Comparison of ENCODE assay signal across 8 cellular contexts in genomic region chr14:69398818-69399210, GRCh38. TPM values are rescaled to one million over a fixed set of nuclear protein-coding genes. Genes with fewer than 3 reads are reported as not detected.
DNase-seq lines count a peak whose midpoint lies in the region; ATAC-seq and TF ChIP-seq lines count a peak whose summit lies in the region.

No MANE protein-coding gene starts in this region.

- intact Hi-C loops in adrenal gland (cut with DNase I) (loop anchor here in 1 of 2 donors (5.0 kb wide), 1 partner anchor 58 kb away; no protein-coding TSS in a partner anchor), lower leg skin (cut with DNase I; ENCODE audit: low total_unique reads) (no loop called here), transverse colon (cut with DNase I; ENCODE audit: low total_unique reads) (no loop called here)

- no peaks in the 10 kb centered on the region for H3K27me3 ChIP-seq in adrenal gland
- no peaks in the 10 kb centered on the region for H3K27me3 ChIP-seq in transverse colon

- DNase-seq in adrenal gland (no peak), lower leg skin (ENCODE audit: low spot score in 2 of 2) (no peak), transverse colon (no peak), NCI-H2107 (lab: John Stamatoyannopoulos, UW) (no peak)
- no peak for DNase-seq in stimulated activated CD4-positive, alpha-beta T cell treated with anti-CD3 and anti-CD28 coated beads, Interleukin-2, amount 100 ng/mL, for 48 hours

- peaks cover 0 to 23% of the 10 kb centered on the region in 2 donors for H3K36me3 ChIP-seq in adrenal gland (replicated peaks in 1 of 2)
- peaks cover 0 to 22% (median 8%) of the 10 kb centered on the region in 4 donors for H3K36me3 ChIP-seq in transverse colon

- H3K9me3 ChIP-seq in adrenal gland (replicated peaks in 1 of 3) = no peaks in the 10 kb centered on the region
- no peaks in the 10 kb centered on the region for H3K9me3 ChIP-seq in transverse colon

- H3K27ac ChIP-seq in adrenal gland (peak overlapping the region in 4 of 5 donors; percentile 88 to 98 (median 90)), transverse colon (peak overlapping the region; percentile 91 to 95 (median 92))

- no peak for TF ChIP-seq POLR2A in adrenal gland (IDR thresholded peaks at IDR 0.05)
- no peak for TF ChIP-seq POLR2A in lower leg skin (IDR thresholded peaks at IDR 0.05)
- no peak for TF ChIP-seq POLR2A in transverse colon (IDR thresholded peaks at IDR 0.05)

- in situ Hi-C loops in transverse colon (cut with MboI; ENCODE audit: low pct_ligation_motif_present in 1 of 4, low pct_unique_long_range_greater_than_20kb in 1 of 4, low sequenced_read_pairs in 3 of 4) = no loop called here

- H3K4me1 ChIP-seq in adrenal gland (replicated peaks in 1 of 2) = peaks cover 30 to 57% of the 10 kb centered on the region in 2 donors
- peaks cover 30 to 56% (median 39%) of the 10 kb centered on the region in 4 donors for H3K4me1 ChIP-seq in transverse colon

- ATAC-seq in GM18907 (IDR thresholded peaks at IDR 0.05; ENCODE audit: unreplicated experiment) (peak; percentile 21), HG03175 (IDR thresholded peaks at IDR 0.05; ENCODE audit: unreplicated experiment) (peak; percentile 19), HG02884 (IDR thresholded peaks at IDR 0.05; ENCODE audit: unreplicated experiment) (no peak)

- WGBS in adrenal gland, 4 donors = 0 to 2% (median 1%) methylated on average over 14 to 18 of the region's 18 CpGs
- WGBS in lower leg skin, 2 donors = 0% methylated on average over 18 of the region's 18 CpGs
- 2% methylated on average over 18 of the region's 18 CpGs; no CpG with 5 or more reads in 1 of the 2 donors for WGBS in transverse colon (ENCODE audit: low coverage in 1 of 2), 2 donors

- peak overlapping the region; percentile 80 to 90 (median 85) for H3K4me3 ChIP-seq in adrenal gland
- H3K4me3 ChIP-seq in lower leg skin (ENCODE audit: low read depth, poor library complexity, severe bottlenecking) = peak overlapping the region; percentile 82
- H3K4me3 ChIP-seq in transverse colon = peak overlapping the region; percentile 61 to 87 (median 75)

- TF ChIP-seq CTCF in adrenal gland (IDR thresholded peaks at IDR 0.05) (no peak), lower leg skin (IDR thresholded peaks at IDR 0.05) (peak in 1 of 3 donors; percentile 37), transverse colon (IDR thresholded peaks at IDR 0.05) (no peak)

- no peak for TF ChIP-seq EP300 in transverse colon (IDR thresholded peaks at IDR 0.05; ENCODE audit: low read depth)

RNA-seq across cellular contexts. Expression of gene SLC39A9, which starts 0.3 kb away (rescaled TPM):
- total RNA-seq in adrenal gland (10 to 100 TPM; 67.2 to 93.9 (median 73.7) TPM), lower leg skin (10 to 100 TPM; 33.1 to 68.2 (median 49.0) TPM), transverse colon (100 to 1,000 TPM in 1 of 4 donors, 10 to 100 TPM in 3; 24.5 to 103 (median 72.2) TPM)
- polyA plus RNA-seq in adrenal gland = 10 to 100 TPM; 17.7 to 58.5 (median 23.8) TPM

RNA-seq across cellular contexts. Expression of gene ERH, which starts 0.7 kb away (rescaled TPM):
- total RNA-seq in adrenal gland (100 to 1,000 TPM in 4 of 8 donors, 10 to 100 TPM in 4; 39.6 to 217 (median 110) TPM), lower leg skin (10 to 100 TPM; 36.3 to 61.0 (median 42.5) TPM), transverse colon (10 to 100 TPM; 11.6 to 52.7 (median 30.4) TPM)
- 100 to 1,000 TPM; 133 to 208 (median 161) TPM for polyA plus RNA-seq in adrenal gland
